Comparison of ENCODE assay signal across 8 cellular contexts in the genomic region with DNA sequence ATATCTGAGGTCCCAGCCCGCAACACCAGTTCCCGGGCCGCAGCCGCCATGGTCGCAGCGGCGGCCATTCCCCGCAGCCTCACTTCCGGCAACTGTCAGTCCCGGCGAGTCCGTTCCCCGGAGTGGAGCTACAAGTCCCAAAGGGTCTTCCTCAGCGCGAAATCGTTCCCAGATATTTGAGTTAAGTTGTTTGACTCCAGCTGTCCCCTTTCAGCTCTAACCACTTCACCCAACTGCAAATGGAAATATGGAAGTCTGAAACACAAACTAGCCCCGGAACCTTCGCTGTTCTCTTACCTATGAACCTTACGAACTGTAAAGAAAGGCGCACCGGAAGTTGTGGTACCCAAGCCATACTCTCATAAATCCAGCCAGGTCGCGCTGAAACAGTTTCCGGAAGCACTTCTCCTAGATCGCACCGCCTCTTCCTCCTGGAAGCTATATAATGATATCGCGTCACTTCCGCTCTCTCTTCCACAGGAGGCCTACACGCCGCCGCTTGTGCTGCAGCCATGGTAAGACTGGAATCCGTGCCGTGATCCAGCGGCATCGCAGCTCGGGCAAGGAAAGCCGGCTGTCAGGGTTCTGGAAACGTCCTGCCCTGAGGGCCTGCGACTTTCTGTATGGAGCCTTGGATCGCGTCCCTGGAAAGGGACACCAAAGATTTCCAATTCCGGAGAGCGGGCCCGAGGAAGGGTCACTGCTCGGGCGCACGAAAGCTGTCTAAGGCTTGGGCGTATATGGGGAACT. TPM values are rescaled to one million over a fixed set of nuclear protein-coding genes. Genes with fewer than 3 reads are reported as not detected.
DNase-seq lines count a peak whose midpoint lies in the region; ATAC-seq and TF ChIP-seq lines count a peak whose summit lies in the region.

A gene (plus strand): TSS at position 468 of the 750 bp plus-strand sequence. CDS start 45 bp downstream, at position 513.
A gene with protein sequence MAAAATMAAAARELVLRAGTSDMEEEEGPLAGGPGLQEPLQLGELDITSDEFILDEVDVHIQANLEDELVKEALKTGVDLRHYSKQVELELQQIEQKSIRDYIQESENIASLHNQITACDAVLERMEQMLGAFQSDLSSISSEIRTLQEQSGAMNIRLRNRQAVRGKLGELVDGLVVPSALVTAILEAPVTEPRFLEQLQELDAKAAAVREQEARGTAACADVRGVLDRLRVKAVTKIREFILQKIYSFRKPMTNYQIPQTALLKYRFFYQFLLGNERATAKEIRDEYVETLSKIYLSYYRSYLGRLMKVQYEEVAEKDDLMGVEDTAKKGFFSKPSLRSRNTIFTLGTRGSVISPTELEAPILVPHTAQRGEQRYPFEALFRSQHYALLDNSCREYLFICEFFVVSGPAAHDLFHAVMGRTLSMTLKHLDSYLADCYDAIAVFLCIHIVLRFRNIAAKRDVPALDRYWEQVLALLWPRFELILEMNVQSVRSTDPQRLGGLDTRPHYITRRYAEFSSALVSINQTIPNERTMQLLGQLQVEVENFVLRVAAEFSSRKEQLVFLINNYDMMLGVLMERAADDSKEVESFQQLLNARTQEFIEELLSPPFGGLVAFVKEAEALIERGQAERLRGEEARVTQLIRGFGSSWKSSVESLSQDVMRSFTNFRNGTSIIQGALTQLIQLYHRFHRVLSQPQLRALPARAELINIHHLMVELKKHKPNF (minus strand): TSS at position 269 of the 750 bp plus-strand sequence. CDS start 201 bp downstream, at position 68.

- H3K9me2 ChIP-seq in OCI-LY1 (ENCODE audit: low read depth, low read length), result no peaks in the 10 kb centered on the region

- H2AFZ ChIP-seq in OCI-LY1 (ENCODE audit: low read length), result peak within 1 kb of the TSS; percentile 81

- H3K4me3 Mint-ChIP-seq in Calu3 (ENCODE audit: low read depth, unreplicated experiment) (peak within 1 kb of the TSS; percentile 94), endothelial cell (ENCODE audit: unreplicated experiment) (peak within 1 kb of the TSS; percentile 99)

- ATAC-seq in GM21447 (IDR thresholded peaks at IDR 0.05; ENCODE audit: unreplicated experiment), result peak; percentile 84

- H3K4me1 Mint-ChIP-seq in Calu3 (ENCODE audit: low read depth, unreplicated experiment) (peaks cover 66% of the 10 kb centered on the region), endothelial cell (ENCODE audit: unreplicated experiment) (peaks cover 56% of the 10 kb centered on the region)

- TF ChIP-seq CTCF in Calu3 (IDR thresholded peaks at IDR 0.05; ENCODE audit: unreplicated experiment) (no peak), OCI-LY1 (IDR thresholded peaks at IDR 0.05; ENCODE audit: low read length) (no peak), endothelial cell (IDR thresholded peaks at IDR 0.05; ENCODE audit: unreplicated experiment) (no peak)

- peaks cover 8% of the 10 kb centered on the region; the same call in 1 of the 2 replicates for H3F3A ChIP-seq in OCI-LY1 (ENCODE audit: insufficient read depth, low read length)

- H3K36me3 Mint-ChIP-seq in Calu3 (ENCODE audit: insufficient read depth, unreplicated experiment) (peaks cover 75% of the 10 kb centered on the region), endothelial cell (ENCODE audit: low read depth, unreplicated experiment) (peaks cover 47% of the 10 kb centered on the region)

- no TSS peak for BruUV-seq in Calu3 (replicated peaks; lab: Mats Ljungman, UMichigan)

- DNase-seq in Calu3, result peak; percentile 96
- peak; percentile 87 for DNase-seq in activated CD8-positive, alpha-beta memory T cell treated with anti-CD3 and anti-CD28 coated beads, Interleukin-2, amount 50 U/mL, for 4 hours
- DNase-seq in endothelial cell (ENCODE audit: low spot score), result peak; percentile 81
- peak; percentile 98 for DNase-seq in midbrain (lab: John Stamatoyannopoulos, UW)
- peak; percentile 76 to 81 for DNase-seq in stimulated activated CD8-positive, alpha-beta memory T cell treated with anti-CD3 and anti-CD28 coated beads, Interleukin-2, amount 100 ng/mL, for 1 hour (ENCODE audit: low read depth in 2 of 2)

- H3K9me3 Mint-ChIP-seq in Calu3 (ENCODE audit: low read depth, unreplicated experiment) (no peaks in the 10 kb centered on the region), endothelial cell (ENCODE audit: unreplicated experiment) (no peaks in the 10 kb centered on the region)

- H3K27ac Mint-ChIP-seq in Calu3 (ENCODE audit: unreplicated experiment), result peak within 1 kb of the TSS; percentile 100
- peak within 1 kb of the TSS; percentile 100 for H3K27ac Mint-ChIP-seq in endothelial cell (ENCODE audit: unreplicated experiment)

- peaks cover 36% of the 10 kb centered on the region for H3K79me2 ChIP-seq in OCI-LY1 (ENCODE audit: insufficient read depth, low read length)

- H3K9me3 ChIP-seq in HUES64 (ENCODE audit: insufficient read depth, low read depth, low read length), result no peaks in the 10 kb centered on the region
- no peaks in the 10 kb centered on the region for H3K9me3 ChIP-seq in OCI-LY1 (ENCODE audit: low read length)

- no peaks in the 10 kb centered on the region for H4K20me1 ChIP-seq in OCI-LY1 (ENCODE audit: insufficient read depth, low read length)

- H3K9ac ChIP-seq in HUES64 (ENCODE audit: low read depth, low read length) (peak within 1 kb of the TSS; percentile 97), OCI-LY1 (ENCODE audit: low read length) (peak within 1 kb of the TSS; percentile 98)

- H3K4me2 ChIP-seq in OCI-LY1 (ENCODE audit: low read length), result peak within 1 kb of the TSS; percentile 97

- H3K4me3 ChIP-seq in HUES64 (ENCODE audit: low read length) (peak within 1 kb of the TSS; percentile 79), OCI-LY1 (ENCODE audit: low read depth, low read length, poor library complexity, severe bottlenecking) (peak within 1 kb of the TSS; percentile 93)

- H3K27me3 Mint-ChIP-seq in Calu3 (ENCODE audit: unreplicated experiment), result peaks cover 13% of the 10 kb centered on the region
- peaks cover 14% of the 10 kb centered on the region for H3K27me3 Mint-ChIP-seq in endothelial cell (ENCODE audit: unreplicated experiment)

- H3K27ac ChIP-seq in HUES64 (ENCODE audit: low read depth, low read length) (peak within 1 kb of the TSS; percentile 97), OCI-LY1 (ENCODE audit: low read depth, low read length, poor library complexity, severe bottlenecking) (peak within 1 kb of the TSS; percentile 87)

- under 1% methylated on average over 49 of the region's 49 CpGs for WGBS in HUES64

- peaks cover 17% of the 10 kb centered on the region for H3K4me1 ChIP-seq in HUES64 (ENCODE audit: insufficient read depth, low read length)
- H3K4me1 ChIP-seq in OCI-LY1 (ENCODE audit: insufficient read depth, low read length, severe bottlenecking), result peaks cover 56% of the 10 kb centered on the region

- H3K27me3 ChIP-seq in HUES64 (ENCODE audit: insufficient read depth, low read length), result no peaks in the 10 kb centered on the region
- H3K27me3 ChIP-seq in OCI-LY1 (ENCODE audit: insufficient read depth, low read length), result no peaks in the 10 kb centered on the region

- CTCF ChIA-PET in Calu3 (lab: Charles Lee), result interaction anchor here (0.6 to 1.2 kb wide), 7 partner anchors 18 to 139 kb away, joined by 3 to 5 read pairs (median 3); a partner anchor contains a TSS

- H3K36me3 ChIP-seq in HUES64 (ENCODE audit: insufficient read depth, low read length) (peaks cover 75% of the 10 kb centered on the region), OCI-LY1 (ENCODE audit: insufficient read depth, low read length) (peaks cover 76% of the 10 kb centered on the region)

- intact Hi-C loops in Calu3 (cut with micrococcal nuclease; ENCODE audit: unreplicated experiment), result no loop called here

RNA-seq across cellular contexts. Expression of the first gene that starts in this region (rescaled TPM):
- total RNA-seq in Calu3 (2022), result 2,667 and 2,688 TPM in 2 replicates
- polyA plus RNA-seq in HUES64 (2013, experiment 1 of 2), result 3,079 TPM
- 3,172 TPM for polyA plus RNA-seq in HUES64 (2013, experiment 2 of 2)
- total RNA-seq in endothelial cell (ENCODE audit: unreplicated experiment), result 2,251 TPM

RNA-seq across cellular contexts. Expression of the second gene that starts in this region (rescaled TPM):
- 99.7 and 104 TPM in 2 replicates for total RNA-seq in Calu3 (2022)
- polyA plus RNA-seq in HUES64 (2013, experiment 1 of 2), result 35.7 TPM
- polyA plus RNA-seq in HUES64 (2013, experiment 2 of 2), result 35.3 TPM
- total RNA-seq in endothelial cell (ENCODE audit: unreplicated experiment), result 41.8 TPM

Comparison
In these comparisons a context has a peak if more than half of its experiments do, and no peak if none do; other contexts are left out.
1. Peak in every context shown above with its lines: DNase-seq, ATAC-seq, H3K4me3 ChIP-seq and H3K27ac ChIP-seq.